19 cellular contexts compared by ENCODE assay signal in genomic region chr6:132136976-132137375, GRCh38.
DNase-seq lines count a peak whose midpoint lies in the region; ATAC-seq and TF ChIP-seq lines count a peak whose summit lies in the region.
"Had no signal": no experiment of that assay in that cellular context is flagged by ENCODE, and none has a peak within 500 bp of the region (broad histone marks: within the 10 kb centered on the region; RNA-seq: fewer than 3 reads in every experiment).

No MANE protein-coding gene starts in this region.

- POLR2A ChIA-PET in MCF 10A (lab: Yijun Ruan, JAX), result interaction anchor here (0.5 kb wide), 1 partner anchor 71 kb away, joined by 3 read pairs; no protein-coding TSS in a partner anchor

- H3K36me3 Mint-ChIP-seq in HFFc6 (ENCODE audit: low read depth) (no peaks in the 10 kb centered on the region), MCF 10A (ENCODE audit: insufficient read depth, unreplicated experiment) (no peaks in the 10 kb centered on the region)
- H3K36me3 Mint-ChIP-seq: CD4-positive, alpha-beta memory T cell had no signal

- H3K27ac Mint-ChIP-seq in HFFc6 (no peak overlapping the region), MCF 10A (ENCODE audit: low read depth, unreplicated experiment) (no peak overlapping the region)
- H3K27ac Mint-ChIP-seq: CD4-positive, alpha-beta memory T cell had no signal

- H3K9me3 ChIP-seq in right lobe of liver, result no peaks in the 10 kb centered on the region
- no peaks in the 10 kb centered on the region for H3K9me3 ChIP-seq in HAP-1
- H3K9me3 ChIP-seq: BE2C had no signal

- H3K4me1 ChIP-seq in right lobe of liver, result no peaks in the 10 kb centered on the region
- peaks cover 9% of the 10 kb centered on the region; the same call in 1 of the 2 replicates for H3K4me1 ChIP-seq in HAP-1
- H3K4me1 ChIP-seq: BE2C had no signal

- TF ChIP-seq CTCF in HFFc6 (IDR thresholded peaks at IDR 0.05) (no peak), fibroblast of the aortic adventitia (IDR thresholded peaks at IDR 0.05; ENCODE audit: insufficient read depth, low read length) (no peak), right lobe of liver (IDR thresholded peaks at IDR 0.05) (no peak), MCF 10A (IDR thresholded peaks at IDR 0.05; ENCODE audit: unreplicated experiment) (no peak)

- CTCF ChIA-PET in MCF 10A (lab: Yijun Ruan, JAX), result no interaction called here

- TF ChIP-seq POLR2A in right lobe of liver (IDR thresholded peaks at IDR 0.05), result no peak

- in situ Hi-C loops in HAP-1 (cut with MboI; ENCODE audit: low sequenced_read_pairs), result no loop called here

- no peak overlapping the region for H3K4me3 Mint-ChIP-seq in HFFc6
- H3K4me3 Mint-ChIP-seq in MCF 10A (ENCODE audit: unreplicated experiment), result no peak overlapping the region
- H3K4me3 Mint-ChIP-seq: CD4-positive, alpha-beta memory T cell had no signal

- H3K9me3 Mint-ChIP-seq in HFFc6, result no peaks in the 10 kb centered on the region
- no peaks in the 10 kb centered on the region for H3K9me3 Mint-ChIP-seq in MCF 10A (ENCODE audit: unreplicated experiment)

- H3K36me3 ChIP-seq in right lobe of liver, result no peaks in the 10 kb centered on the region
- no peaks in the 10 kb centered on the region for H3K36me3 ChIP-seq in HAP-1 (replicated peaks)
- H3K36me3 ChIP-seq: BE2C had no signal

- ATAC-seq in right lobe of liver, result no peak
- ATAC-seq: GM12878, K562, Panc1 had no signal

- no TSS peak for BruUV-seq in MCF 10A (replicated peaks; lab: Mats Ljungman, UMichigan)

- H3K4me1 Mint-ChIP-seq in HFFc6 (ENCODE audit: low read depth), result peaks cover 51% of the 10 kb centered on the region
- H3K4me1 Mint-ChIP-seq in MCF 10A (ENCODE audit: insufficient read depth, unreplicated experiment), result no peaks in the 10 kb centered on the region
- H3K4me1 Mint-ChIP-seq: CD4-positive, alpha-beta memory T cell had no signal

- H3K4me3 ChIP-seq in fibroblast of the aortic adventitia (ENCODE audit: low read depth, low read length), result no peak overlapping the region
- no peak overlapping the region for H3K4me3 ChIP-seq in right lobe of liver
- no peak overlapping the region for H3K4me3 ChIP-seq in HAP-1
- H3K4me3 ChIP-seq: GM12878, K562, SK-N-MC had no signal

- no peaks in the 10 kb centered on the region for H3K27me3 ChIP-seq in right lobe of liver
- H3K27me3 ChIP-seq in HAP-1 (ENCODE audit: low read depth), result no peaks in the 10 kb centered on the region
- H3K27me3 ChIP-seq: BE2C had no signal

- no peak overlapping the region for H3K27ac ChIP-seq in right lobe of liver
- H3K27ac ChIP-seq: SK-N-MC had no signal

- 78% methylated on average over 3 of the region's 3 CpGs for WGBS in right lobe of liver (ENCODE audit: insufficient coverage, low coverage, low lambda C conversion rate, missing lambda C conversion rate)

- DNase-seq in HFFc6 (peak; percentile 15), amniotic epithelial cell (ENCODE audit: low read depth) (peak; percentile 33), fibroblast of the aortic adventitia (ENCODE audit: low read depth) (peak; percentile 54), right lobe of liver (no peak), NK-92 (lab: John Stamatoyannopoulos, UW; ENCODE audit: unreplicated experiment) (no peak), MCF 10A (ENCODE audit: unreplicated experiment) (no peak), HAP-1 (ENCODE audit: low spot score in 2 of 2) (no peak)
- DNase-seq: BE2C; CD4-positive, alpha-beta memory T cell; GDM1; NCI-H1436 treated with DMSO at 0.1 percent for 48 hours; NCI-H2081; NCI-H510A; NCI-H774; Right ventricle myocardium superior had no signal

- intact Hi-C loops in right lobe of liver (cut with DNase I), result no loop called here
- intact Hi-C loops in MCF 10A (cut with micrococcal nuclease), result no loop called here

- H3K27me3 Mint-ChIP-seq in HFFc6 (ENCODE audit: insufficient read depth) (no peaks in the 10 kb centered on the region), MCF 10A (ENCODE audit: insufficient read depth, unreplicated experiment) (no peaks in the 10 kb centered on the region)

Comparison
In these comparisons a context has a peak if more than half of its experiments do, and no peak if none do; other contexts are left out.
1. DNase-seq: peak in HFFc6 (single experiment), amniotic epithelial cell (single experiment) and fibroblast of the aortic adventitia (single experiment); none in right lobe of liver (0 of 3), NK-92 (single experiment), MCF 10A (single experiment) and HAP-1 (0 of 2).